ENCODE assay signal across 9 cellular contexts in the genomic region with DNA sequence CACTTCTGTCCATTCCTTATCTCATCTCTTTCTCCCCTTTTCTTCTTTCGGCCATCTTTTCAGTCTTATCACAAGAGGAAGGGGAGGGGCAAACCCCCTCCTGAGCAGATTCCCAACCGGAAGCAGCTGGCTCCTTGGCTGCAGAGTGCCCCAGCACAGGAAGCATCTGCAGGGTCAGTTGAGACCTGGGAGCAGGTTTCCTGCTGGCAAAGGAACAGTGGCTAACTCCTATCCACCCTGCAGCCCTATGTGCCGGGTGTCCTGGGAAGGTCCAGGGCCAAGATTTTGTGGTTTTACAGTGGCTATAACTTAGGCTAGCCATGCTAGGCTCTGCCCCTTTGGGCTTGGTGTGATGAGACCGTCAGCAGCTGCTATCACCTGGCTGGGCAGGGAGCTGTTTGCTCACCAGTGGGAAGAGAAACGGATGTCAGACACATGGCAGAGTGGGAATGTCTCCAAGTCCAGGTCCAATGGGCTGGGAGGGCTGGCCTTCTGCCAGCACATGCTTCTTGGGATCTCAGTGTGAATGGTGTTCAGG. TPM values are rescaled to one million over a fixed set of nuclear protein-coding genes. Genes with fewer than 3 reads are reported as not detected.
DNase-seq lines count a peak whose midpoint lies in the region; ATAC-seq and TF ChIP-seq lines count a peak whose summit lies in the region.
"Had no signal": no experiment of that assay in that cellular context is flagged by ENCODE, and none has a peak within 500 bp of the region (broad histone marks: within the 10 kb centered on the region; RNA-seq: fewer than 3 reads in every experiment).

No MANE protein-coding gene starts in this region.

- TF ChIP-seq CTCF in BE2C (IDR thresholded peaks at IDR 0.05; ENCODE audit: low read depth, low read length) (no peak), thyroid gland (IDR thresholded peaks at IDR 0.05) (no peak)

- H3K27me3 Mint-ChIP-seq in activated naive CD8-positive, alpha-beta T cell = no peaks in the 10 kb centered on the region

- TF ChIP-seq POLR2A in thyroid gland (IDR thresholded peaks at IDR 0.05) = no peak

- DNase-seq in BE2C = peak; percentile 68
- peak; percentile 53 for DNase-seq in iPS-NIHi7 (ENCODE audit: extremely low spot score)
- DNase-seq in thyroid gland = peak; percentile 57 to 64
- DNase-seq in HUDEP-2 (lab: John Stamatoyannopoulos, UW; ENCODE audit: unreplicated experiment in 76 of 76) = no peak

- H3K36me3 ChIP-seq in BE2C (peaks cover 62% of the 10 kb centered on the region), HUES64 (ENCODE audit: insufficient read depth, low read length) (peaks cover 56% of the 10 kb centered on the region), thyroid gland (peaks cover 22 to 25% of the 10 kb centered on the region in 2 donors)

- H3K4me3 Mint-ChIP-seq in activated naive CD8-positive, alpha-beta T cell = peak overlapping the region; percentile 56

- intact Hi-C loops in thyroid gland (cut with DNase I) = no loop called here

- H3K9me3 ChIP-seq in BE2C = no peaks in the 10 kb centered on the region
- no peaks in the 10 kb centered on the region for H3K9me3 ChIP-seq in HUES64 (ENCODE audit: insufficient read depth, low read depth, low read length)
- H3K9me3 ChIP-seq in thyroid gland = no peaks in the 10 kb centered on the region
- H3K9me3 ChIP-seq: suprapubic skin had no signal

- peak overlapping the region; percentile 61 for H3K27ac Mint-ChIP-seq in activated naive CD8-positive, alpha-beta T cell

- peaks cover 3% of the 10 kb centered on the region for H3K36me3 Mint-ChIP-seq in activated naive CD8-positive, alpha-beta T cell

- no peak overlapping the region for H3K9ac ChIP-seq in HUES64 (ENCODE audit: low read depth, low read length)

- H3K4me1 Mint-ChIP-seq in activated naive CD8-positive, alpha-beta T cell (ENCODE audit: low read depth) = peaks cover 66% of the 10 kb centered on the region

- H3K4me3 ChIP-seq in BE2C (ENCODE audit: low read depth, low read length) (no peak overlapping the region), HUES64 (ENCODE audit: low read length) (no peak overlapping the region), thyroid gland (replicated peaks in 1 of 3) (no peak overlapping the region)
- H3K4me3 ChIP-seq: suprapubic skin had no signal

- ATAC-seq in HG03520 (IDR thresholded peaks at IDR 0.05; ENCODE audit: unreplicated experiment) = no peak
- no peak for ATAC-seq in GM19035 (IDR thresholded peaks at IDR 0.05; ENCODE audit: unreplicated experiment)

- H3K4me1 ChIP-seq in BE2C (peaks cover 28% of the 10 kb centered on the region), HUES64 (ENCODE audit: insufficient read depth, low read length) (peaks cover 8% of the 10 kb centered on the region), thyroid gland (peaks cover 10 to 72% of the 10 kb centered on the region in 2 donors)

- 80% methylated on average over 5 of the region's 5 CpGs for WGBS in HUES64
- 46 to 50% methylated on average over 2 to 5 of the region's 5 CpGs for WGBS in thyroid gland, 2 donors

- no peaks in the 10 kb centered on the region for H3K9me3 Mint-ChIP-seq in activated naive CD8-positive, alpha-beta T cell (ENCODE audit: low read depth)

- H3K27ac ChIP-seq in HUES64 (ENCODE audit: low read depth, low read length) = peak overlapping the region; percentile 51
- peak overlapping the region in 2 of 3 donors; percentile 29 to 65 for H3K27ac ChIP-seq in thyroid gland

- H3K27me3 ChIP-seq in BE2C = no peaks in the 10 kb centered on the region
- no peaks in the 10 kb centered on the region for H3K27me3 ChIP-seq in HUES64 (ENCODE audit: insufficient read depth, low read length)
- no peaks in the 10 kb centered on the region for H3K27me3 ChIP-seq in thyroid gland
- H3K27me3 ChIP-seq: suprapubic skin had no signal

RNA-seq across cellular contexts. Expression of gene SH2B3, which starts 40.4 kb away (rescaled TPM):
- polyA plus RNA-seq in BE2C (2012; ENCODE audit: insufficient read depth, insufficient read length, low read depth) = 42.9 TPM
- polyA plus RNA-seq in HUES64 (2013, experiment 1 of 2) = 14.8 TPM
- polyA plus RNA-seq in HUES64 (2013, experiment 2 of 2) = 16.4 TPM
- total RNA-seq in thyroid gland = 10 to 100 TPM; 14.1 to 36.5 (median 25.6) TPM

Comparison
In these comparisons a context has a peak if more than half of its experiments do, and no peak if none do; other contexts are left out.
1. DNase-seq: peak in BE2C (single experiment), iPS-NIHi7 (single experiment) and thyroid gland (2 of 2); none in HUDEP-2 (0 of 76).